In the genomic region with DNA sequence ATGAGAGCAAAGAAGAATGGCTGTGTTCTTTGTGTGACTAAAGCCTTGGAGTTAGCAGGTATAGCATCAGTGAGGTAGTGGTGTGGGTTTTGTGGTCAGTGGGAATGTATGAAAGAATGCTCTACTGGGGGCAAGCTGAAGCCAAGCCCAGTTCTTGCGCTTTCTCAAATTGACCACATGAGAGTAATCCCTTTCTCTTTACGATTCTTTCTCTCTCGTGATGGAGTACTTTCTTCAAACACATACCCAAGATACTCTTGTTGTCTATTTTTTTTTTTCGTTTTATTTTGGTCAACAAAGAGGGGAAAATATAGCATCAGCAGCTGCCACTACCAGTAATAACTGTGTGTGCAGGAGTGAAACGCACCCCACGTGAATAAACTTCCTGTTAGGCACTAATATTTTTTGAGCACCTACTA, we compare ENCODE assay signal across 8 cellular contexts. TPM values are rescaled to one million over a fixed set of nuclear protein-coding genes. Genes with fewer than 3 reads are reported as not detected.
DNase-seq lines count a peak whose midpoint lies in the region; ATAC-seq lines count a peak whose summit lies in the region.

No MANE protein-coding gene starts in this region.

- intact Hi-C loops in left cardiac atrium (cut with DNase I) = no loop called here

- DNase-seq in glomerular visceral epithelial cell (ENCODE audit: extremely low spot score) (peak; percentile 93), SKM-1 (lab: John Stamatoyannopoulos, UW; ENCODE audit: unreplicated experiment) (no peak), left cardiac atrium (no peak)
- no peak for DNase-seq in stimulated activated CD4-positive, alpha-beta T cell treated with anti-CD3 and anti-CD28 coated beads, Interleukin-4, amount 100 ng/mL, for 4 hours

- peak; percentile 35 for ATAC-seq in GM18508 (IDR thresholded peaks at IDR 0.05; ENCODE audit: insufficient read depth, unreplicated experiment)
- peak; percentile 67 for ATAC-seq in GM21723 (IDR thresholded peaks at IDR 0.05; ENCODE audit: unreplicated experiment)
- ATAC-seq in HG03521 (IDR thresholded peaks at IDR 0.05; ENCODE audit: unreplicated experiment) = peak; percentile 51
- no peak for ATAC-seq in left cardiac atrium
- no peak for ATAC-seq in GM21526 (IDR thresholded peaks at IDR 0.05; ENCODE audit: low FRiP score, unreplicated experiment)

RNA-seq across cellular contexts. Expression of a gene that starts 8.4 kb away (rescaled TPM):
- total RNA-seq in left cardiac atrium = 10 to 100 TPM in 1 of 2 donors, 1 to 10 TPM in 1; 7.6 to 11.1 TPM

RNA-seq across cellular contexts. Expression of a gene that starts 48.0 kb away (rescaled TPM):
- 1 to 10 TPM; 1.6 to 4.0 TPM for total RNA-seq in left cardiac atrium

Comparison
In these comparisons a context has a peak if more than half of its experiments do, and no peak if none do; other contexts are left out.
1. ATAC-seq: peak in GM18508 (single experiment), GM21723 (single experiment) and HG03521 (single experiment); none in left cardiac atrium (0 of 2) and GM21526 (single experiment).